ENCODE assay signal across 17 cellular contexts in the genomic region with DNA sequence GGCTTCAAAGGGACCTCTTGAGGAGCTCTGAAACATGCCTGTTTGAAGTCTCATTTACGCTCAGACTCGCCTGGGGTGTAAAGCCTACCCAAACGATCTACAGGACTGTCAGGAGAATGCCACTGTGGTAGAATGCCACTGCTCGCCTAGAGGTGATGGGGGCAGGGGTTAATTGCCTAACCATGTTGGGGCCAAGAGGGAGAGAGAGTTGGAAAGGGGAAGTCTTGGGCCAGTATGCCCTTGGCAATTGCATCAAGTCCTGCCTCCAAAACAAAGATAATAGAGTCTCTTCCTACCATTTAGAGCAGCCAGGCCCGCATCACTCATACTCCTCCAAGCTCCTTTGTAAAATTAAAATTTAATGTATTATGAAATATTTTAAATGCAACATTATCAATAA. TPM values are rescaled to one million over a fixed set of nuclear protein-coding genes. Genes with fewer than 3 reads are reported as not detected.
"Had no signal": no experiment of that assay in that cellular context is flagged by ENCODE, and none has a peak within 500 bp of the region (broad histone marks: within the 10 kb centered on the region; RNA-seq: fewer than 3 reads in every experiment).

No MANE protein-coding gene starts in this region.

- H3K4me1 ChIP-seq: ascending aorta, colonic mucosa, foreskin keratinocyte had no signal

- H3K27me3 ChIP-seq: ascending aorta, colonic mucosa, foreskin keratinocyte, hepatocyte had no signal

- H3K27ac Mint-ChIP-seq: activated naive CD4-positive, alpha-beta T cell treated with anti-CD3 and anti-CD28 coated beads, Interleukin-2, amount 50 U/mL, for 24 hours; activated T-cell treated with anti-CD3 and anti-CD28 coated beads, Interleukin-2, amount 50 U/mL, for 72 hours; endodermal cell; nephron had no signal

- H3K4me1 Mint-ChIP-seq: activated naive CD4-positive, alpha-beta T cell treated with anti-CD3 and anti-CD28 coated beads, Interleukin-2, amount 50 U/mL, for 24 hours; central memory CD8-positive, alpha-beta T cell had no signal

- H3K9me3 Mint-ChIP-seq: activated naive CD4-positive, alpha-beta T cell treated with anti-CD3 and anti-CD28 coated beads, Interleukin-2, amount 50 U/mL, for 24 hours; activated T-cell treated with anti-CD3 and anti-CD28 coated beads, Interleukin-2, amount 50 U/mL, for 72 hours; central memory CD8-positive, alpha-beta T cell; endodermal cell; nephron had no signal

- DNase-seq: activated CD4-positive, alpha-beta T cell treated with anti-CD3 and anti-CD28 coated beads, Interleukin-2, amount 50 U/mL, for 4 hours; activated gamma-delta T cell; activated T-cell treated with anti-CD3 and anti-CD28 coated beads, Interleukin-2, amount 50 U/mL, for 72 hours; colonic mucosa; endodermal cell; left cardiac atrium; lower lobe of right lung; nucleus accumbens; stimulated activated CD8-positive, alpha-beta memory T cell treated with anti-CD3 and anti-CD28 coated beads, Interleukin-4, amount 100 ng/mL, for 48 hours; stimulated activated naive CD4-positive, alpha-beta T cell; WERI-Rb-1 had no signal

- H3K27ac ChIP-seq: ascending aorta, colonic mucosa, foreskin keratinocyte, hepatocyte, lower lobe of right lung, WERI-Rb-1 had no signal

- H3K36me3 ChIP-seq: ascending aorta, colonic mucosa, lower lobe of right lung, WERI-Rb-1 had no signal

- H2AFZ ChIP-seq: hepatocyte had no signal

- H3K4me3 Mint-ChIP-seq: activated naive CD4-positive, alpha-beta T cell treated with anti-CD3 and anti-CD28 coated beads, Interleukin-2, amount 50 U/mL, for 24 hours; activated T-cell treated with anti-CD3 and anti-CD28 coated beads, Interleukin-2, amount 50 U/mL, for 72 hours; central memory CD8-positive, alpha-beta T cell; endodermal cell; nephron had no signal

- H3K4me2 ChIP-seq: hepatocyte had no signal

- H3K79me2 ChIP-seq: hepatocyte had no signal

- H3K9me3 ChIP-seq: ascending aorta, colonic mucosa, lower lobe of right lung had no signal

- H3K4me3 ChIP-seq: ascending aorta, colonic mucosa, hepatocyte, lower lobe of right lung had no signal

- H3K36me3 Mint-ChIP-seq: activated naive CD4-positive, alpha-beta T cell treated with anti-CD3 and anti-CD28 coated beads, Interleukin-2, amount 50 U/mL, for 24 hours had no signal

- H3K27me3 Mint-ChIP-seq: activated naive CD4-positive, alpha-beta T cell treated with anti-CD3 and anti-CD28 coated beads, Interleukin-2, amount 50 U/mL, for 24 hours; central memory CD8-positive, alpha-beta T cell had no signal

RNA-seq across cellular contexts. Expression of gene CDK1, which starts 25.2 kb away (rescaled TPM):
- total RNA-seq: ascending aorta had no signal
